Comparison of ENCODE assay signal across 22 cellular contexts in the genomic region with DNA sequence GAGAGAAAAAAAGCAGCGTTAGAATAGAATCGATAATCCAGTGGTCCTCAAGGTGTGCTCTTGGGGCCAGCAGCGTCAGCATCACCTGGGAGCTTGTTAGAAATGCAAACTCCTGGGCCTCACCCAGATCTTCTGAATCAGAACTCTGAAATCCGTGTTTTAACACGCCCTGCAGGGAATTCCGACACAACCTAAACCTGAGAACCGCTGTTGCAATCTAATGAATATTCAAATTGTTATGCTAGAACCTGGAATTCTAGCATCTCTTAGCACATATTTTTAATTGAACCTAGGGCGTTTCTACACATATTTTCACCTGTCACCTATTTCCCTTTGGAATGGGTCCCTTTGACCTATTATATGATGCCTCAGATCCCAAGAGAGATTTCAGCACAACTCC.
DNase-seq lines count a peak whose midpoint lies in the region; ATAC-seq and TF ChIP-seq lines count a peak whose summit lies in the region.
"Had no signal": no experiment of that assay in that cellular context is flagged by ENCODE, and none has a peak within 500 bp of the region (broad histone marks: within the 10 kb centered on the region; RNA-seq: fewer than 3 reads in every experiment).

No MANE protein-coding gene starts in this region.

- H3K4me3 ChIP-seq in esophagus (ENCODE audit: low read depth in 1 of 2, low read length in 2 of 2) (no peak overlapping the region), trophoblast cell (ENCODE audit: low read depth, low read length) (no peak overlapping the region), upper lobe of left lung (no peak overlapping the region)

- H3K36me3 ChIP-seq in esophagus (ENCODE audit: control insufficient read depth in 2 of 2, insufficient read depth in 2 of 2, low read length in 1 of 2): no peaks in the 10 kb centered on the region
- no peaks in the 10 kb centered on the region for H3K36me3 ChIP-seq in trophoblast cell (ENCODE audit: control insufficient read depth in 1 of 2, insufficient read depth in 2 of 2, low read length in 2 of 2)
- no peaks in the 10 kb centered on the region for H3K36me3 ChIP-seq in upper lobe of left lung

- no peak overlapping the region for H2BK12ac ChIP-seq in trophoblast cell (ENCODE audit: low read length)

- H3K79me2 ChIP-seq in trophoblast cell (ENCODE audit: control insufficient read depth, insufficient read depth, low read length, poor library complexity): no peaks in the 10 kb centered on the region

- H3K27me3 ChIP-seq in esophagus (ENCODE audit: control insufficient read depth in 1 of 2, insufficient read depth in 2 of 2, low read length in 2 of 2) (no peaks in the 10 kb centered on the region), trophoblast cell (ENCODE audit: insufficient read depth, low read length) (no peaks in the 10 kb centered on the region), upper lobe of left lung (no peaks in the 10 kb centered on the region)

- H3K4me1 Mint-ChIP-seq in activated naive CD8-positive, alpha-beta T cell treated with anti-CD3 and anti-CD28 coated beads, Interleukin-2, amount 50 U/mL, for 24 hours: peaks cover 24% of the 10 kb centered on the region
- H3K4me1 Mint-ChIP-seq in activated naive CD8-positive, alpha-beta T cell treated with anti-CD3 and anti-CD28 coated beads for 36 hours: peaks cover 16% of the 10 kb centered on the region

- no peak for TF ChIP-seq CTCF in upper lobe of left lung (IDR thresholded peaks at IDR 0.05)

- H3K4me3 Mint-ChIP-seq in activated naive CD8-positive, alpha-beta T cell treated with anti-CD3 and anti-CD28 coated beads, Interleukin-2, amount 50 U/mL, for 24 hours: no peak overlapping the region
- no peak overlapping the region for H3K4me3 Mint-ChIP-seq in activated naive CD8-positive, alpha-beta T cell treated with anti-CD3 and anti-CD28 coated beads for 36 hours
- H3K4me3 Mint-ChIP-seq: effector memory CD8-positive, alpha-beta T cell; immature natural killer cell had no signal

- H3K9ac ChIP-seq in trophoblast cell (ENCODE audit: low read length): no peak overlapping the region

- ATAC-seq in activated naive CD8-positive, alpha-beta T cell treated with anti-CD3 and anti-CD28 coated beads, Interleukin-2, amount 50 U/mL, for 24 hours: no peak
- no peak for ATAC-seq in upper lobe of left lung (ENCODE audit: low FRiP score in 2 of 2)
- no peak for ATAC-seq in HG03159 (IDR thresholded peaks at IDR 0.05; ENCODE audit: unreplicated experiment)
- ATAC-seq: effector memory CD8-positive, alpha-beta T cell had no signal

- no peak for TF ChIP-seq EP300 in upper lobe of left lung (IDR thresholded peaks at IDR 0.05)

- H3K79me1 ChIP-seq in trophoblast cell (ENCODE audit: low read length): no peaks in the 10 kb centered on the region

- no peak overlapping the region for H2BK120ac ChIP-seq in trophoblast cell (ENCODE audit: insufficient read depth, low read length, poor library complexity)

- H3K27ac Mint-ChIP-seq in activated naive CD8-positive, alpha-beta T cell treated with anti-CD3 and anti-CD28 coated beads, Interleukin-2, amount 50 U/mL, for 24 hours: peak overlapping the region; percentile 26
- H3K27ac Mint-ChIP-seq in activated naive CD8-positive, alpha-beta T cell treated with anti-CD3 and anti-CD28 coated beads for 36 hours: no peak overlapping the region
- H3K27ac Mint-ChIP-seq: effector memory CD8-positive, alpha-beta T cell; immature natural killer cell; progenitor cell of endocrine pancreas had no signal

- H4K8ac ChIP-seq in trophoblast cell (ENCODE audit: low read depth, low read length): no peak overlapping the region

- no peak overlapping the region for H3K4me2 ChIP-seq in trophoblast cell (ENCODE audit: low read length)

- H3K36me3 Mint-ChIP-seq in activated naive CD8-positive, alpha-beta T cell treated with anti-CD3 and anti-CD28 coated beads, Interleukin-2, amount 50 U/mL, for 24 hours (ENCODE audit: low read depth): no peaks in the 10 kb centered on the region
- no peaks in the 10 kb centered on the region for H3K36me3 Mint-ChIP-seq in activated naive CD8-positive, alpha-beta T cell treated with anti-CD3 and anti-CD28 coated beads for 36 hours
- H3K36me3 Mint-ChIP-seq: immature natural killer cell, naive B cell had no signal

- no peak overlapping the region for H3K14ac ChIP-seq in trophoblast cell (ENCODE audit: low read length)

- no peaks in the 10 kb centered on the region for H3K9me3 Mint-ChIP-seq in activated naive CD8-positive, alpha-beta T cell treated with anti-CD3 and anti-CD28 coated beads, Interleukin-2, amount 50 U/mL, for 24 hours
- H3K9me3 Mint-ChIP-seq in activated naive CD8-positive, alpha-beta T cell treated with anti-CD3 and anti-CD28 coated beads for 36 hours: no peaks in the 10 kb centered on the region
- H3K9me3 Mint-ChIP-seq: effector memory CD8-positive, alpha-beta T cell; immature natural killer cell had no signal

- H2AFZ ChIP-seq in trophoblast cell (ENCODE audit: insufficient read depth, low read length, poor library complexity): no peak overlapping the region

- no peak overlapping the region for H3K18ac ChIP-seq in trophoblast cell (ENCODE audit: low read length)

- H3K4me1 ChIP-seq in esophagus (ENCODE audit: control insufficient read depth in 2 of 2, insufficient read depth in 2 of 2, low read length in 1 of 2): peaks cover 3 to 5% of the 10 kb centered on the region in 2 donors
- no peaks in the 10 kb centered on the region for H3K4me1 ChIP-seq in trophoblast cell (ENCODE audit: control insufficient read depth in 1 of 2, insufficient read depth in 2 of 2, low read length in 2 of 2)
- peaks cover 64 to 81% (median 75%) of the 10 kb centered on the region in 4 donors for H3K4me1 ChIP-seq in upper lobe of left lung

- DNase-seq in activated naive CD8-positive, alpha-beta T cell treated with anti-CD3 and anti-CD28 coated beads, Interleukin-2, amount 50 U/mL, for 24 hours: no peak
- no peak for DNase-seq in activated naive CD8-positive, alpha-beta T cell treated with anti-CD3 and anti-CD28 coated beads for 36 hours
- DNase-seq in trophoblast cell: peak; percentile 94 to 99
- DNase-seq in upper lobe of left lung: peak in 1 of 2 donors; percentile 41
- no peak for DNase-seq in NCI-H510A treated with DMSO at 0.1 percent for 48 hours (lab: John Stamatoyannopoulos, UW)
- DNase-seq in midbrain (lab: John Stamatoyannopoulos, UW): no peak
- DNase-seq: 8988T; activated CD4-positive, CD25-positive, alpha-beta regulatory T cell treated with anti-CD3 and anti-CD28 coated beads, Interleukin-2, amount 50 U/mL, for 72 hours; activated CD8-positive, alpha-beta memory T cell treated with anti-CD3 and anti-CD28 coated beads, Interleukin-2, amount 50 U/mL, for 48 hours; activated naive CD4-positive, alpha-beta T cell treated with Interleukin-2 at 50 U/mL for 16 hours; DMS79; effector memory CD8-positive, alpha-beta T cell; immature natural killer cell; MM.1S; naive B cell; NCI-H2081 treated with DMSO at 0.1 percent for 48 hours; NCI-H69; stimulated activated CD4-positive, alpha-beta T cell treated with anti-CD3 and anti-CD28 coated beads, Interleukin-2, amount 100 ng/mL, for 24 hours; T-helper 2 cell had no signal

- H3K27me3 Mint-ChIP-seq in activated naive CD8-positive, alpha-beta T cell treated with anti-CD3 and anti-CD28 coated beads, Interleukin-2, amount 50 U/mL, for 24 hours: peaks cover 1% of the 10 kb centered on the region
- peaks cover 6% of the 10 kb centered on the region for H3K27me3 Mint-ChIP-seq in activated naive CD8-positive, alpha-beta T cell treated with anti-CD3 and anti-CD28 coated beads for 36 hours
- H3K27me3 Mint-ChIP-seq: progenitor cell of endocrine pancreas had no signal

- H4K91ac ChIP-seq in trophoblast cell (ENCODE audit: low read depth, low read length): no peak overlapping the region

- no peak for TF ChIP-seq POLR2A in upper lobe of left lung (IDR thresholded peaks at IDR 0.05)

- no peak overlapping the region for H4K12ac ChIP-seq in trophoblast cell (ENCODE audit: low read depth, low read length)

- no peak overlapping the region for H3K4ac ChIP-seq in trophoblast cell (ENCODE audit: low read depth, low read length)

- peak overlapping the region; percentile 32 to 61 for H3K27ac ChIP-seq in esophagus (ENCODE audit: low read depth in 2 of 2, low read length in 1 of 2)
- no peak overlapping the region for H3K27ac ChIP-seq in trophoblast cell (ENCODE audit: low read depth, low read length)
- peak overlapping the region; percentile 77 to 92 (median 86) for H3K27ac ChIP-seq in upper lobe of left lung

- 38 to 46% methylated on average over 8 of the region's 8 CpGs for WGBS in esophagus, 2 donors
- no CpG with 5 or more reads among the region's 8 CpGs for WGBS in trophoblast cell (ENCODE audit: extremely low coverage, insufficient coverage, insufficient read length)
- 37 to 46% methylated on average over 8 of the region's 8 CpGs for WGBS in upper lobe of left lung, 2 donors

- H3K9me3 ChIP-seq in esophagus (ENCODE audit: control insufficient read depth in 2 of 2, insufficient read depth in 1 of 2, low read depth in 1 of 2, low read length in 1 of 2): no peaks in the 10 kb centered on the region
- no peaks in the 10 kb centered on the region for H3K9me3 ChIP-seq in trophoblast cell (ENCODE audit: insufficient read depth, low read depth, low read length)
- H3K9me3 ChIP-seq in upper lobe of left lung: no peaks in the 10 kb centered on the region

- no peak overlapping the region for H2BK5ac ChIP-seq in trophoblast cell (ENCODE audit: low read depth, low read length, poor library complexity)

- H2AK5ac ChIP-seq in trophoblast cell (ENCODE audit: low read length): no peak overlapping the region

- H3K23ac ChIP-seq in trophoblast cell (ENCODE audit: low read length): no peak overlapping the region

Comparison
In these comparisons a context has a peak if more than half of its experiments do, and no peak if none do; other contexts are left out.
1. DNase-seq: peak in trophoblast cell (2 of 2); none in activated naive CD8-positive, alpha-beta T cell treated with anti-CD3 and anti-CD28 coated beads, Interleukin-2, amount 50 U/mL, for 24 hours (single experiment), activated naive CD8-positive, alpha-beta T cell treated with anti-CD3 and anti-CD28 coated beads for 36 hours (single experiment), NCI-H510A treated with DMSO at 0.1 percent for 48 hours (single experiment) and midbrain (single experiment).